Comparison of ENCODE assay signal across 24 cellular contexts in genomic region chr18:71336811-71337210, GRCh38.
"Had no signal": no experiment of that assay in that cellular context is flagged by ENCODE, and none has a peak within 500 bp of the region (broad histone marks: within the 10 kb centered on the region; RNA-seq: fewer than 3 reads in every experiment).

No MANE protein-coding gene starts in this region.

- H3K27ac Mint-ChIP-seq: mesothelial cell of epicardium; natural killer cell treated with Interleukin-12 subunit alpha and Interleukin-12 subunit beta and Interleukin-15 and Interleukin-18, amount 100 ng/mL, for 72 hours; stimulated activated effector memory CD8-positive, alpha-beta T cell treated with anti-CD3 and anti-CD28 coated beads, Interleukin-12 subunit alpha, Interleukin-12 subunit beta, amount 100 ng/mL, for 72 hours; type B pancreatic cell had no signal

- H3K27ac ChIP-seq: brain microvascular endothelial cell, lower lobe of right lung, sigmoid colon, stomach, testis, VCaP had no signal

- DNase-seq: activated CD4-positive, CD25-positive, alpha-beta regulatory T cell treated with anti-CD3 and anti-CD28 coated beads, Interleukin-2, amount 50 U/mL, for 72 hours; activated CD8-positive, alpha-beta memory T cell treated with anti-CD3 and anti-CD28 coated beads for 24 hours; activated CD8-positive, alpha-beta memory T cell treated with anti-CD3 and anti-CD28 coated beads, Interleukin-2, amount 50 U/mL, for 48 hours; activated effector memory CD4-positive, alpha-beta T cell treated with anti-CD3 and anti-CD28 coated beads, Interleukin-2, amount 50 U/mL, for 16 hours; activated naive CD4-positive, alpha-beta T cell treated with anti-CD3 and anti-CD28 coated beads, Interleukin-2, amount 50 U/mL, for 16 hours; activated T-cell treated with anti-CD3 and anti-CD28 coated beads, Interleukin-2, amount 50 U/mL, for 48 hours; aorta; brain microvascular endothelial cell; central memory CD4-positive, alpha-beta T cell; erythroblast; foreskin melanocyte; lower lobe of right lung; nucleus accumbens; sigmoid colon; stimulated activated CD4-positive, alpha-beta T cell treated with anti-CD3 and anti-CD28 coated beads, Interleukin-4, amount 100 ng/mL, for 24 hours; stomach; testis had no signal

- H3K4me3 Mint-ChIP-seq: mesothelial cell of epicardium; natural killer cell treated with Interleukin-12 subunit alpha and Interleukin-12 subunit beta and Interleukin-15 and Interleukin-18, amount 100 ng/mL, for 72 hours; stimulated activated effector memory CD8-positive, alpha-beta T cell treated with anti-CD3 and anti-CD28 coated beads, Interleukin-12 subunit alpha, Interleukin-12 subunit beta, amount 100 ng/mL, for 72 hours; type B pancreatic cell had no signal

- H3K36me3 Mint-ChIP-seq: mesothelial cell of epicardium; natural killer cell treated with Interleukin-12 subunit alpha and Interleukin-12 subunit beta and Interleukin-15 and Interleukin-18, amount 100 ng/mL, for 72 hours; stimulated activated effector memory CD8-positive, alpha-beta T cell treated with anti-CD3 and anti-CD28 coated beads, Interleukin-12 subunit alpha, Interleukin-12 subunit beta, amount 100 ng/mL, for 72 hours; type B pancreatic cell had no signal

- H3K4me1 ChIP-seq: lower lobe of right lung, sigmoid colon, stomach, testis had no signal

- H3K4me3 ChIP-seq: lower lobe of right lung, sigmoid colon, stomach, testis had no signal

- H3K27me3 ChIP-seq: brain microvascular endothelial cell, sigmoid colon, stomach, testis had no signal

- H3K36me3 ChIP-seq: brain microvascular endothelial cell, lower lobe of right lung, sigmoid colon, stomach had no signal

- H3K9me3 ChIP-seq: lower lobe of right lung, sigmoid colon, stomach, testis had no signal

- ATAC-seq: lower lobe of right lung; natural killer cell treated with Interleukin-12 subunit alpha and Interleukin-12 subunit beta and Interleukin-15 and Interleukin-18, amount 100 ng/mL, for 72 hours; stimulated activated effector memory CD8-positive, alpha-beta T cell treated with anti-CD3 and anti-CD28 coated beads, Interleukin-12 subunit alpha, Interleukin-12 subunit beta, amount 100 ng/mL, for 72 hours had no signal

- H3K27me3 Mint-ChIP-seq: natural killer cell treated with Interleukin-12 subunit alpha and Interleukin-12 subunit beta and Interleukin-15 and Interleukin-18, amount 100 ng/mL, for 72 hours; type B pancreatic cell had no signal

- FAIRE-seq: colon, keratinocyte had no signal

- H3K4me1 Mint-ChIP-seq: mesothelial cell of epicardium; stimulated activated effector memory CD8-positive, alpha-beta T cell treated with anti-CD3 and anti-CD28 coated beads, Interleukin-12 subunit alpha, Interleukin-12 subunit beta, amount 100 ng/mL, for 72 hours had no signal
